In genomic region chr19:41126765-41127203, GRCh38 we compare ENCODE assay signal across 10 cellular contexts. TPM values are rescaled to one million over a fixed set of nuclear protein-coding genes. Genes with fewer than 3 reads are reported as not detected.
DNase-seq lines count a peak whose midpoint lies in the region; ATAC-seq, FAIRE-seq and TF ChIP-seq lines count a peak whose summit lies in the region.
"Not testable (repeated sequence)": the region's sequence is repeated elsewhere in the genome, so short reads cannot be mapped to it uniquely, and the experiment has no call there.
"Had no signal": no experiment of that assay in that cellular context is flagged by ENCODE, and none has a peak within 500 bp of the region (broad histone marks: within the 10 kb centered on the region; RNA-seq: fewer than 3 reads in every experiment).

No MANE protein-coding gene starts in this region.

- H2BK15ac ChIP-seq in mesenchymal stem cell (ENCODE audit: low read depth, poor library complexity, severe bottlenecking): not testable (repeated sequence)

- H4K91ac ChIP-seq in mesenchymal stem cell (ENCODE audit: low read length): not testable (repeated sequence)

- intact Hi-C loops in GM12878 (cut with micrococcal nuclease; ENCODE audit: unreplicated experiment): not testable (repeated sequence)

- not testable (repeated sequence) for H3K9me3 ChIP-seq in HAP-1; OCI-LY3 (ENCODE audit: insufficient read depth, low read length); GM12878 (replicated peaks; ENCODE audit: control insufficient read depth, insufficient read depth, low read length); mesenchymal stem cell (ENCODE audit: control insufficient read depth, low read length)

- not testable (repeated sequence) for H2BK12ac ChIP-seq in mesenchymal stem cell (ENCODE audit: low read length in 2 of 2)

- TF ChIP-seq RAD21 in GM12878 (IDR thresholded peaks at IDR 0.05; ENCODE audit: insufficient read depth, low read depth, low read length): peak; percentile 47

- H2BK120ac ChIP-seq in mesenchymal stem cell (ENCODE audit: low read depth, low read length): not testable (repeated sequence)

- WGBS in GM12878 (ENCODE audit: insufficient coverage, insufficient replicate concordance, low lambda C conversion rate, missing lambda C conversion rate): 50% methylated on average over 2 of the region's 2 CpGs
- 60% methylated on average over 1 of the region's 2 CpGs for WGBS in mesenchymal stem cell

- H3K4me3 ChIP-seq in HAP-1; OCI-LY3 (ENCODE audit: low read length); GM12878; fibroblast of pulmonary artery (replicated peaks; ENCODE audit: low read depth, low read length); mesenchymal stem cell (ENCODE audit: insufficient read depth in 1 of 2, low read depth in 1 of 2, low read length in 2 of 2): not testable (repeated sequence)

- not testable (repeated sequence) for H3K4me2 ChIP-seq in OCI-LY3 (ENCODE audit: low read length); GM12878 (ENCODE audit: control insufficient read depth, insufficient read depth); mesenchymal stem cell (ENCODE audit: low read length, poor library complexity, severe bottlenecking)

- not testable (repeated sequence) for FAIRE-seq in GM12878 (lab: Jason Lieb, UNC)

- H3K79me1 ChIP-seq in mesenchymal stem cell (replicated peaks; ENCODE audit: low read length, poor library complexity, severe bottlenecking): not testable (repeated sequence)

- TF ChIP-seq POLR2A in GM12878 (IDR thresholded peaks at IDR 0.05; ENCODE audit: low read depth, low read length): not testable (repeated sequence)

- H3K9ac ChIP-seq in OCI-LY3 (ENCODE audit: low read length); GM12878 (ENCODE audit: control insufficient read depth, insufficient read depth, low read length); mesenchymal stem cell (ENCODE audit: low read length): not testable (repeated sequence)

- SMC1A ChIA-PET in GM12878 (lab: Charles Lee; ENCODE audit: uncharacterized antibody, unreplicated experiment): interaction anchor here (1.4 to 1.6 kb wide), 2 partner anchors 16 to 133 kb away, joined by 3 read pairs; no protein-coding TSS in a partner anchor

- not testable (repeated sequence) for H3K27ac ChIP-seq in C4-2B; OCI-LY3 (ENCODE audit: low read length); GM12878 (ENCODE audit: control insufficient read depth, insufficient read depth); mesenchymal stem cell (ENCODE audit: low read length, poor library complexity, severe bottlenecking)

- TF ChIP-seq CTCF in C4-2B (conservative IDR thresholded peaks at IDR 0.05): peak; percentile 60
- peak; percentile 54 for TF ChIP-seq CTCF in OCI-LY3 (IDR thresholded peaks at IDR 0.05; ENCODE audit: low read depth, low read length)
- TF ChIP-seq CTCF in GM12878 (IDR thresholded peaks at IDR 0.05 in 2 of 3, conservative IDR thresholded peaks at IDR 0.05 in 1 of 3; ENCODE audit: control insufficient read depth in 2 of 3, extremely low read depth in 1 of 3, insufficient read depth in 1 of 3, low read depth in 3 of 3, low read length in 3 of 3): peak; percentile 43 to 51 (median 48)
- peak; percentile 59 for TF ChIP-seq CTCF in fibroblast of pulmonary artery (IDR thresholded peaks at IDR 0.05; ENCODE audit: low read length, missing control alignments)

- not testable (repeated sequence) for H3K18ac ChIP-seq in mesenchymal stem cell (ENCODE audit: low read depth in 1 of 2, low read length in 2 of 2)

- H3K23ac ChIP-seq in mesenchymal stem cell (ENCODE audit: low read length in 2 of 2): not testable (repeated sequence)

- H3K4me1 ChIP-seq in HAP-1; OCI-LY3 (ENCODE audit: low read length); GM12878 (ENCODE audit: control insufficient read depth, insufficient read depth, low read length); mesenchymal stem cell (ENCODE audit: control insufficient read depth, insufficient read depth, low read depth, low read length): not testable (repeated sequence)

- not testable (repeated sequence) for H3K4ac ChIP-seq in mesenchymal stem cell (ENCODE audit: low read depth in 1 of 2, low read length in 2 of 2)

- not testable (repeated sequence) for BruUV-seq in GM12878 (replicated peaks; lab: Mats Ljungman, UMichigan)

- not testable (repeated sequence) for H4K8ac ChIP-seq in mesenchymal stem cell (ENCODE audit: low read length)

- TF ChIP-seq EP300 in GM12878 (IDR thresholded peaks at IDR 0.05; ENCODE audit: borderline replicate concordance in 1 of 2, control insufficient read depth in 1 of 2, low read depth in 2 of 2, low read length in 2 of 2): not testable (repeated sequence)

- H2BK5ac ChIP-seq in mesenchymal stem cell (ENCODE audit: low read depth, low read length, poor library complexity, severe bottlenecking): not testable (repeated sequence)

- in situ Hi-C loops in HAP-1 (cut with MboI; ENCODE audit: low sequenced_read_pairs); GM12878 (cut with MboI): not testable (repeated sequence)

- DNase-seq in HAP-1 (ENCODE audit: low spot score in 2 of 2) (peak; percentile 34 to 61), fibroblast of pulmonary artery (ENCODE audit: low read depth) (peak; percentile 31), mesenchymal stem cell (peak; percentile 18)
- DNase-seq in activated CD4-positive, alpha-beta T cell treated with anti-CD3 and anti-CD28 coated beads, Interleukin-2, amount 50 U/mL, for 1 hour: peak; percentile 59
- DNase-seq in GM12878 (ENCODE audit: low read depth, low spot score): not testable (repeated sequence)
- peak; percentile 39 to 47 for DNase-seq in stimulated activated CD4-positive, alpha-beta T cell treated with anti-CD3 and anti-CD28 coated beads, Interleukin-2, amount 100 ng/mL, for 48 hours

- not testable (repeated sequence) for H3K14ac ChIP-seq in mesenchymal stem cell (ENCODE audit: low read length in 2 of 2)

- CTCF ChIA-PET in GM12878 (lab: Yijun Ruan, JAX): interaction anchor here (0.6 to 1.3 kb wide), 7 partner anchors 18 to 463 kb away, joined by 3 to 9 read pairs (median 3); no protein-coding TSS in a partner anchor

- not testable (repeated sequence) for H3K36me3 ChIP-seq in HAP-1 (replicated peaks); OCI-LY3 (replicated peaks; ENCODE audit: low read depth, low read length); GM12878 (ENCODE audit: control insufficient read depth in 2 of 2, insufficient read depth in 2 of 2, low read length in 1 of 2); mesenchymal stem cell (ENCODE audit: control insufficient read depth in 1 of 2, insufficient read depth in 2 of 2, low read depth in 1 of 2, low read length in 2 of 2)

- H2AK5ac ChIP-seq in mesenchymal stem cell (ENCODE audit: low read length, severe bottlenecking): not testable (repeated sequence)

- POLR2A ChIA-PET in GM12878 (lab: Charles Lee): interaction anchor here (0.6 kb wide), 1 partner anchor 303 kb away, joined by 3 read pairs; no protein-coding TSS in a partner anchor

- not testable (repeated sequence) for ATAC-seq in GM12878

- not testable (repeated sequence) for H2AFZ ChIP-seq in OCI-LY3 (ENCODE audit: low read depth, low read length); GM12878 (ENCODE audit: control insufficient read depth, low read depth, low read length); mesenchymal stem cell (ENCODE audit: low read depth, low read length)

- H3K79me2 ChIP-seq in OCI-LY3 (ENCODE audit: low read length); GM12878 (ENCODE audit: control insufficient read depth, insufficient read depth, low read length): not testable (repeated sequence)

- RAD21 ChIA-PET in GM12878 (lab: Charles Lee; ENCODE audit: unreplicated experiment): interaction anchor here (0.6 kb wide), 1 partner anchor 18 kb away, joined by 3 read pairs; no protein-coding TSS in a partner anchor

- H4K20me1 ChIP-seq in OCI-LY3 (ENCODE audit: insufficient read depth, low read length); GM12878 (ENCODE audit: control insufficient read depth, insufficient read depth): not testable (repeated sequence)

- H3K27me3 ChIP-seq in HAP-1 (ENCODE audit: low read depth); OCI-LY3 (ENCODE audit: low read depth, low read length); GM12878 (replicated peaks in 1 of 2; ENCODE audit: control insufficient read depth in 2 of 2, insufficient read depth in 2 of 2, low read length in 1 of 2): not testable (repeated sequence)
- peaks cover 10 to 25% of the 10 kb centered on the region in 2 experiments for H3K27me3 ChIP-seq in mesenchymal stem cell (ENCODE audit: control insufficient read depth in 1 of 2, insufficient read depth in 1 of 2, low read length in 2 of 2)

RNA-seq across cellular contexts. Expression of gene CYP2F1, which starts 12.6 kb away (rescaled TPM):
- total RNA-seq in GM12878 (2013; cell fraction: nucleolus; rRNA removed): not detected in 2 replicates
- total RNA-seq in GM12878 (2014; rRNA removed) (not detected in 2 replicates), GM12878 (2014; rRNA removed; fragmentation: Illumina TruSeq; extraction: Trizol) (not detected in 2 replicates), GM12878 (2021) (not detected in 2 replicates)
- polyA plus RNA-seq in GM12878 (2011; ENCODE audit: low read depth): not detected
- polyA plus RNA-seq in GM12878 (2011; rRNA removed) (not detected in 2 replicates), GM12878 (2014; fragmentation: Illumina TruSeq; extraction: Trizol) (not detected in 2 replicates), GM12878 (2014; fragmentation: Nextera tagmentation; extraction: Ambion mirVana) (not detected), GM12878 (2014; rRNA removed) (not detected in 2 replicates), GM12878 (2016; fragmentation: Nextera tagmentation; extraction: Ambion mirVana) (not detected)
- polyA plus RNA-seq in GM12878 (2011; cell fraction: cytosol; rRNA removed): not detected in 2 replicates
- not detected in 2 replicates for polyA plus RNA-seq in GM12878 (2011; cell fraction: nucleus; rRNA removed)
- 0.55 TPM in 1 of 2 replicates, not detected in the other for polyA plus RNA-seq in GM12878 (2012)
- polyA minus RNA-seq in GM12878 (2011; rRNA and poly(A)+ RNA removed): not detected in 2 replicates
- not detected in 2 replicates for polyA minus RNA-seq in GM12878 (2011; cell fraction: cytosol; rRNA and poly(A)+ RNA removed)
- polyA minus RNA-seq in GM12878 (2011; cell fraction: nucleus; rRNA and poly(A)+ RNA removed): not detected in 2 replicates
- polyA plus RNA-seq in mesenchymal stem cell (2013, experiment 1 of 2): not detected
- not detected for polyA plus RNA-seq in mesenchymal stem cell (2013, experiment 2 of 2)
- total RNA-seq: NCI-H460, sciatic nerve had no signal

RNA-seq across cellular contexts. Expression of gene CYP2A13, which starts 38.5 kb away (rescaled TPM):
- total RNA-seq in GM12878 (2013; cell fraction: nucleolus; rRNA removed): not detected in 2 replicates
- total RNA-seq in GM12878 (2014; rRNA removed): not detected in 2 replicates
- not detected in 2 replicates for total RNA-seq in GM12878 (2014; rRNA removed; fragmentation: Illumina TruSeq; extraction: Trizol)
- not detected in 2 replicates for total RNA-seq in GM12878 (2021)
- not detected for polyA plus RNA-seq in GM12878 (2011; ENCODE audit: low read depth)
- not detected in 2 replicates for polyA plus RNA-seq in GM12878 (2011; rRNA removed)
- not detected in 2 replicates for polyA plus RNA-seq in GM12878 (2011; cell fraction: cytosol; rRNA removed)
- polyA plus RNA-seq in GM12878 (2011; cell fraction: nucleus; rRNA removed): not detected in 2 replicates
- polyA plus RNA-seq in GM12878 (2012): not detected in 2 replicates
- not detected in 2 replicates for polyA plus RNA-seq in GM12878 (2014; fragmentation: Illumina TruSeq; extraction: Trizol)
- polyA plus RNA-seq in GM12878 (2014; fragmentation: Nextera tagmentation; extraction: Ambion mirVana): not detected
- not detected in 2 replicates for polyA plus RNA-seq in GM12878 (2014; rRNA removed)
- not detected for polyA plus RNA-seq in GM12878 (2016; fragmentation: Nextera tagmentation; extraction: Ambion mirVana)
- not detected in 2 replicates for polyA minus RNA-seq in GM12878 (2011; rRNA and poly(A)+ RNA removed)
- not detected in 2 replicates for polyA minus RNA-seq in GM12878 (2011; cell fraction: cytosol; rRNA and poly(A)+ RNA removed)
- polyA minus RNA-seq in GM12878 (2011; cell fraction: nucleus; rRNA and poly(A)+ RNA removed): not detected in 2 replicates
- polyA plus RNA-seq in mesenchymal stem cell (2013, experiment 1 of 2): not detected
- polyA plus RNA-seq in mesenchymal stem cell (2013, experiment 2 of 2): not detected
- total RNA-seq: NCI-H460, sciatic nerve had no signal
